8 cellular contexts compared by ENCODE assay signal in the genomic region with DNA sequence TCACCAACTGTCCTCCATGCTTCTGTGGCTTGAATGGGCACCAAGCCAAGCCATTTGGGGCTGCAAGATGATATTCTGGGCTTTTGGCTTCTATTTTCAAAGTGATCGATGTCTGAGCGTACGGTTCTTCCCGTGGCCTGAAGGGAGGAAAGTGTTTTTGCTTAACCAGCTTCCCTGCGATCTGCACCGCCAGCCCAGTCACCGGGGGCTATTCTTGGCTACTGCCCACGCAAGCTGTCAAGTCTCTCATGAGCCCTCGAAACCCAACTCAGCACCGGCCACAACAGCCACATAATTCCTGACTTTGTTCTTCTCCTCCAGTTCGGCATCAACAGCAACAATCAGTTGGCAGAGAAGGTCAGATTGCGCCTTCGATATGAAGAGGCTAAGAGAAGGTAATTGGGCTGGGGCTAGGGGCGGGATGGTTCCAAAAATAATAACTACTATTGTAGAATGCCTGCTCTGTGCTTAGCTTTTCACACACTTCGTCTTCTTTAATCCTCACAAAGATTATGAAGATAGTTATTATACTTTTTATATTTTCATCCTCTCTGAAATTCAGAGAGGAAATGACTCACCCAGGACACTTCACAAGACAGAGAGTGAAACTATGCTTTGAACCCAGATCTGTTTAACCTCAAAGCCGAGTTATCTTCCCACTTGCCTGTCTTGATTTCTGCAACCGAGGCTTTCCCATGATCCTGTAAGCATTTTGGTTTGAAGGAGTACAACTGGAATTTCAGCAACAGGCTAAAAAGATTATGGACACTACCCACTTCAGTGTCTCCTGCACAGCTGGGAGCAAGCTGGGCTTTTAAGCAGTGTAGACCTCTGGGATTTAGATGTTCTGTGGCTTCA.
DNase-seq lines count a peak whose midpoint lies in the region; ATAC-seq and TF ChIP-seq lines count a peak whose summit lies in the region.

No MANE protein-coding gene starts in this region.

- peak overlapping the region; percentile 83 for H3K27ac Mint-ChIP-seq in activated CD4-positive, alpha-beta T cell treated with anti-CD3 and anti-CD28 coated beads, Interleukin-2, amount 10 ng/mL, durations not matched to agents 7 days and 5 days

- no peaks in the 10 kb centered on the region for H3K79me2 ChIP-seq in Karpas-422 (ENCODE audit: low read length)

- DNase-seq in EL: peak; percentile 74
- peak; percentile 13 for DNase-seq in activated CD4-positive, alpha-beta T cell treated with anti-CD3 and anti-CD28 coated beads, Interleukin-2, amount 10 ng/mL, durations not matched to agents 7 days and 5 days
- DNase-seq in left ventricle myocardium inferior: no peak
- DNase-seq in Karpas-422: no peak
- no peak for DNase-seq in NCI-H510A treated with DMSO at 0.1 percent for 48 hours (lab: John Stamatoyannopoulos, UW)
- DNase-seq in NCI-H1694 (lab: John Stamatoyannopoulos, UW): no peak
- no peak for DNase-seq in DMS153 treated with DMSO at 0.1 percent for 48 hours (lab: John Stamatoyannopoulos, UW; ENCODE audit: unreplicated experiment)

- H3K4me1 ChIP-seq in left ventricle myocardium inferior: peaks cover 12% of the 10 kb centered on the region
- no peaks in the 10 kb centered on the region for H3K4me1 ChIP-seq in Karpas-422 (ENCODE audit: low read length)

- H2AFZ ChIP-seq in Karpas-422 (ENCODE audit: low read length): no peak overlapping the region

- H3K27me3 ChIP-seq in left ventricle myocardium inferior (ENCODE audit: low read depth): no peaks in the 10 kb centered on the region
- no peaks in the 10 kb centered on the region for H3K27me3 ChIP-seq in Karpas-422 (ENCODE audit: low read length)

- H3K9ac ChIP-seq in Karpas-422 (ENCODE audit: low read length): no peak overlapping the region

- peak overlapping the region; percentile 64 for H3K4me3 Mint-ChIP-seq in activated CD4-positive, alpha-beta T cell treated with anti-CD3 and anti-CD28 coated beads, Interleukin-2, amount 10 ng/mL, durations not matched to agents 7 days and 5 days

- H3K4me1 Mint-ChIP-seq in activated CD4-positive, alpha-beta T cell treated with anti-CD3 and anti-CD28 coated beads, Interleukin-2, amount 10 ng/mL, durations not matched to agents 7 days and 5 days: peaks cover 25% of the 10 kb centered on the region

- H3K9me3 Mint-ChIP-seq in activated CD4-positive, alpha-beta T cell treated with anti-CD3 and anti-CD28 coated beads, Interleukin-2, amount 10 ng/mL, durations not matched to agents 7 days and 5 days: no peaks in the 10 kb centered on the region

- peaks cover 12% of the 10 kb centered on the region for H3K27me3 Mint-ChIP-seq in activated CD4-positive, alpha-beta T cell treated with anti-CD3 and anti-CD28 coated beads, Interleukin-2, amount 10 ng/mL, durations not matched to agents 7 days and 5 days

- CTCF ChIA-PET in activated CD4-positive, alpha-beta T cell treated with anti-CD3 and anti-CD28 coated beads, Interleukin-2, amount 10 ng/mL, durations not matched to agents 7 days and 5 days (lab: Charles Lee): interaction anchor here (0.5 kb wide), 1 partner anchor 345 kb away, joined by 3 read pairs; no protein-coding TSS in a partner anchor

- peak; percentile 65 for ATAC-seq in HG03103 (IDR thresholded peaks at IDR 0.05; ENCODE audit: low read depth, unreplicated experiment)

- H3K36me3 ChIP-seq in left ventricle myocardium inferior (no peaks in the 10 kb centered on the region), Karpas-422 (ENCODE audit: insufficient read depth, low read length) (no peaks in the 10 kb centered on the region)

- no peaks in the 10 kb centered on the region for H3K9me3 ChIP-seq in left ventricle myocardium inferior (replicated peaks)
- no peaks in the 10 kb centered on the region for H3K9me3 ChIP-seq in Karpas-422 (ENCODE audit: low read length)

- H3K9me2 ChIP-seq in Karpas-422 (replicated peaks; ENCODE audit: insufficient read depth, low read length): no peaks in the 10 kb centered on the region

- peak overlapping the region; percentile 6 for H3K4me3 ChIP-seq in left ventricle myocardium inferior
- H3K4me3 ChIP-seq in Karpas-422 (ENCODE audit: low read length): no peak overlapping the region

- no peak overlapping the region for H3K4me2 ChIP-seq in Karpas-422 (ENCODE audit: low read depth, low read length, poor library complexity, severe bottlenecking)

- POLR2A ChIA-PET in activated CD4-positive, alpha-beta T cell treated with anti-CD3 and anti-CD28 coated beads, Interleukin-2, amount 10 ng/mL, durations not matched to agents 7 days and 5 days (lab: Charles Lee): no interaction called here

- H4K20me1 ChIP-seq in Karpas-422 (ENCODE audit: insufficient read depth, low read depth, low read length): no peaks in the 10 kb centered on the region

- intact Hi-C loops in left ventricle myocardium inferior (cut with micrococcal nuclease): no loop called here

- TF ChIP-seq CTCF in left ventricle myocardium inferior (IDR thresholded peaks at IDR 0.05; ENCODE audit: borderline replicate concordance): no peak

- no peaks in the 10 kb centered on the region for H3K36me3 Mint-ChIP-seq in activated CD4-positive, alpha-beta T cell treated with anti-CD3 and anti-CD28 coated beads, Interleukin-2, amount 10 ng/mL, durations not matched to agents 7 days and 5 days (ENCODE audit: low read depth)

- H3K27ac ChIP-seq in left ventricle myocardium inferior (replicated peaks): peak overlapping the region; percentile 9
- H3K27ac ChIP-seq in Karpas-422 (ENCODE audit: low read length): no peak overlapping the region

Comparison
In these comparisons a context has a peak if more than half of its experiments do, and no peak if none do; other contexts are left out.
1. DNase-seq: peak in EL (single experiment) and activated CD4-positive, alpha-beta T cell treated with anti-CD3 and anti-CD28 coated beads, Interleukin-2, amount 10 ng/mL, durations not matched to agents 7 days and 5 days (single experiment); none in left ventricle myocardium inferior (single experiment), Karpas-422 (single experiment), NCI-H510A treated with DMSO at 0.1 percent for 48 hours (single experiment), NCI-H1694 (single experiment) and DMS153 treated with DMSO at 0.1 percent for 48 hours (single experiment).